Comparison of ENCODE assay signal across 26 cellular contexts in genomic region chr11:111300569-111300968, GRCh38. TPM values are rescaled to one million over a fixed set of nuclear protein-coding genes. Genes with fewer than 3 reads are reported as not detected.
DNase-seq lines count a peak whose midpoint lies in the region; ATAC-seq and TF ChIP-seq lines count a peak whose summit lies in the region.
"Had no signal": no experiment of that assay in that cellular context is flagged by ENCODE, and none has a peak within 500 bp of the region (broad histone marks: within the 10 kb centered on the region; RNA-seq: fewer than 3 reads in every experiment).

No MANE protein-coding gene starts in this region.

- H3K27ac ChIP-seq in sigmoid colon, result peak overlapping the region in 3 of 4 donors; percentile 92 to 96 (median 94)
- H3K27ac ChIP-seq in gastroesophageal sphincter, result peak overlapping the region in 1 of 4 donors; percentile 93

- H3K4me1 ChIP-seq in mucosa of stomach (ENCODE audit: control insufficient read depth, insufficient read depth, low read length), result peaks cover 31% of the 10 kb centered on the region
- H3K4me1 ChIP-seq in sigmoid colon, result peaks cover 0 to 45% (median 29%) of the 10 kb centered on the region in 4 donors
- peaks cover 0 to 58% (median 15%) of the 10 kb centered on the region in 3 donors for H3K4me1 ChIP-seq in gastroesophageal sphincter

- peaks cover under 1% of the 10 kb centered on the region for H3K36me3 Mint-ChIP-seq in IgD-negative memory B cell
- H3K36me3 Mint-ChIP-seq in WTC11, result no peaks in the 10 kb centered on the region
- H3K36me3 Mint-ChIP-seq: activated naive CD4-positive, alpha-beta T cell treated with anti-CD3 and anti-CD28 coated beads, Interleukin-2, amount 10 ng/mL, durations not matched to agents 7 days and 5 days; stimulated activated memory B cell treated with anti-CD40 and anti-IgM and Interleukin-4, amounts not matched to agents 10 μg/mL and 1 μg/mL and 100 μg/mL, for 72 hours had no signal

- H3K27me3 Mint-ChIP-seq in IgD-negative memory B cell (peaks cover 3% of the 10 kb centered on the region), WTC11 (ENCODE audit: low read depth) (peaks cover 26% of the 10 kb centered on the region)

- no peaks in the 10 kb centered on the region for H3K9me3 ChIP-seq in mucosa of stomach (ENCODE audit: control insufficient read depth, low read length)
- H3K9me3 ChIP-seq in sigmoid colon, result no peaks in the 10 kb centered on the region
- no peaks in the 10 kb centered on the region for H3K9me3 ChIP-seq in gastroesophageal sphincter
- H3K9me3 ChIP-seq: testis had no signal

- H3K9ac ChIP-seq in mucosa of stomach (ENCODE audit: low read length), result peak overlapping the region; percentile 87

- H3K4me3 ChIP-seq in mucosa of stomach (ENCODE audit: low read length) (peak overlapping the region; percentile 25), sigmoid colon (no peak overlapping the region), gastroesophageal sphincter (no peak overlapping the region)

- POLR2A ChIA-PET in WTC11 (lab: Charles Lee), result no interaction called here

- TF ChIP-seq EP300 in sigmoid colon (IDR thresholded peaks at IDR 0.05), result no peak
- TF ChIP-seq EP300 in gastroesophageal sphincter (IDR thresholded peaks at IDR 0.05), result no peak

- CTCF ChIA-PET in WTC11 (lab: Charles Lee), result interaction anchor here (1.1 kb wide), 1 partner anchor 123 kb away, joined by 3 read pairs; no protein-coding TSS in a partner anchor

- TF ChIP-seq POLR2A in sigmoid colon (IDR thresholded peaks at IDR 0.05) (no peak), GM18505 (IDR thresholded peaks at IDR 0.05; ENCODE audit: borderline replicate concordance, extremely low read depth, insufficient read depth, insufficient read length) (no peak), gastroesophageal sphincter (IDR thresholded peaks at IDR 0.05) (no peak)

- H3K4me1 Mint-ChIP-seq in IgD-negative memory B cell, result peaks cover 16 to 28% (median 27%) of the 10 kb centered on the region in 3 donors
- peaks cover 44% of the 10 kb centered on the region for H3K4me1 Mint-ChIP-seq in WTC11
- H3K4me1 Mint-ChIP-seq: central memory CD8-positive, alpha-beta T cell had no signal

- ATAC-seq in WTC11 (no peak), GM18505 (IDR thresholded peaks at IDR 0.05; ENCODE audit: unreplicated experiment) (no peak), gastroesophageal sphincter (no peak), left ventricle myocardium superior (no peak)
- ATAC-seq: activated T-cell treated with anti-CD3 and anti-CD28 coated beads, Interleukin-2, amount 50 U/mL, for 4 hours; PC-3 had no signal

- H3K27me3 ChIP-seq in mucosa of stomach (ENCODE audit: control insufficient read depth, insufficient read depth, low read length) (no peaks in the 10 kb centered on the region), sigmoid colon (no peaks in the 10 kb centered on the region), gastroesophageal sphincter (no peaks in the 10 kb centered on the region)
- H3K27me3 ChIP-seq: testis had no signal

- H3K9me3 Mint-ChIP-seq in IgD-negative memory B cell (no peaks in the 10 kb centered on the region), WTC11 (no peaks in the 10 kb centered on the region)
- H3K9me3 Mint-ChIP-seq: activated naive CD4-positive, alpha-beta T cell treated with anti-CD3 and anti-CD28 coated beads, Interleukin-2, amount 10 ng/mL, durations not matched to agents 7 days and 5 days; activated T-cell treated with anti-CD3 and anti-CD28 coated beads, Interleukin-2, amount 50 U/mL, for 4 hours; central memory CD8-positive, alpha-beta T cell; stimulated activated memory B cell treated with anti-CD40 and anti-IgM and Interleukin-4, amounts not matched to agents 10 μg/mL and 1 μg/mL and 100 μg/mL, for 72 hours had no signal

- H3K27ac Mint-ChIP-seq in IgD-negative memory B cell, result peak overlapping the region in 2 of 3 donors; percentile 5 to 21
- H3K27ac Mint-ChIP-seq in WTC11, result no peak overlapping the region
- H3K27ac Mint-ChIP-seq: activated naive CD4-positive, alpha-beta T cell treated with anti-CD3 and anti-CD28 coated beads, Interleukin-2, amount 10 ng/mL, durations not matched to agents 7 days and 5 days had no signal

- H3K4me3 Mint-ChIP-seq in IgD-negative memory B cell, result peak overlapping the region; percentile 11 to 75 (median 62)
- peak overlapping the region; percentile 76 for H3K4me3 Mint-ChIP-seq in WTC11
- H3K4me3 Mint-ChIP-seq: activated naive CD4-positive, alpha-beta T cell treated with anti-CD3 and anti-CD28 coated beads, Interleukin-2, amount 10 ng/mL, durations not matched to agents 7 days and 5 days; activated T-cell treated with anti-CD3 and anti-CD28 coated beads, Interleukin-2, amount 50 U/mL, for 4 hours; central memory CD8-positive, alpha-beta T cell had no signal

- WGBS in sigmoid colon, 2 donors, result 76 to 94% methylated on average over 9 of the region's 9 CpGs
- 90 to 100% methylated on average over 3 to 9 of the region's 9 CpGs for WGBS in gastroesophageal sphincter (ENCODE audit: low coverage in 1 of 2), 2 donors

- no peak for TF ChIP-seq CTCF in WTC11 (IDR thresholded peaks at IDR 0.05)
- no peak for TF ChIP-seq CTCF in sigmoid colon (IDR thresholded peaks at IDR 0.05)
- TF ChIP-seq CTCF in gastroesophageal sphincter (IDR thresholded peaks at IDR 0.05), result no peak

- no peak for DNase-seq in WTC11 (ENCODE audit: low spot score)
- DNase-seq in sigmoid colon, result no peak
- no peak for DNase-seq in left ventricle myocardium superior
- DNase-seq: activated CD4-positive, alpha-beta T cell treated with anti-CD3 and anti-CD28 coated beads for 1 hour; activated CD8-positive, alpha-beta memory T cell treated with anti-CD3 and anti-CD28 coated beads for 24 hours; activated naive CD4-positive, alpha-beta T cell treated with anti-CD3 and anti-CD28 coated beads, Interleukin-2, amount 10 ng/mL, durations not matched to agents 7 days and 5 days; activated T-cell treated with anti-CD3 and anti-CD28 coated beads, Interleukin-2, amount 50 U/mL, for 4 hours; anterior cingulate cortex; erythroblast; foreskin melanocyte; islet precursor cell; NCI-H187 treated with DMSO at 0.1 percent for 48 hours; PC-3; posterior cingulate gyrus; stimulated activated CD4-positive, alpha-beta T cell treated with anti-CD3 and anti-CD28 coated beads, Interleukin-1b, Interleukin-23, amount 100 ng/mL, for 48 hours; testis had no signal

- H3K36me3 ChIP-seq in mucosa of stomach (ENCODE audit: control insufficient read depth, insufficient read depth, low read length) (peaks cover 8% of the 10 kb centered on the region), sigmoid colon (no peaks in the 10 kb centered on the region), gastroesophageal sphincter (no peaks in the 10 kb centered on the region)

- intact Hi-C loops in sigmoid colon (cut with DNase I) (no loop called here), left ventricle myocardium superior (cut with micrococcal nuclease) (no loop called here)

TF ChIP-seq in WTC11, 78 proteins besides CTCF, POLR2A, EP300 and RAD21 (continues in another document):
- TF ChIP-seq MXD4 (CRISPR knock-in tag; IDR thresholded peaks at IDR 0.05; ENCODE audit: borderline replicate concordance) (no peak), OVOL2 (CRISPR knock-in tag; IDR thresholded peaks at IDR 0.05; ENCODE audit: borderline replicate concordance) (no peak), ZNF317 (CRISPR knock-in tag; IDR thresholded peaks at IDR 0.05; ENCODE audit: borderline replicate concordance, low read depth) (no peak), ATF3 (CRISPR knock-in tag; conservative IDR thresholded peaks at IDR 0.05) (no peak), FOXP4 (CRISPR knock-in tag; IDR thresholded peaks at IDR 0.05) (no peak)

RNA-seq across cellular contexts. Expression of gene POU2AF3, which starts 2.2 kb away (rescaled TPM):
- 0.18 TPM for polyA plus RNA-seq in IgD-negative memory B cell
- total RNA-seq in WTC11 (2021), result 2.7 to 3.0 TPM (median 3.0 TPM) in 3 replicates
- total RNA-seq in sigmoid colon, result 1 to 10 TPM in 3 of 4 donors, under 1 TPM in 1; 0.68 to 4.7 (median 3.2) TPM
- polyA plus RNA-seq in sigmoid colon, result 1 to 10 TPM in 2 of 3 donors, under 1 TPM in 1; 0.92 to 5.8 (median 4.8) TPM
- 1 to 10 TPM; 1.5 to 3.8 (median 2.2) TPM for total RNA-seq in gastroesophageal sphincter
- total RNA-seq in left ventricle myocardium superior, result 0.74 TPM
- total RNA-seq: activated T-cell treated with anti-CD3 and anti-CD28 coated beads, Interleukin-2, amount 50 U/mL, for 4 hours; HT1080; lower leg skin; myocyte; PC-3 had no signal

RNA-seq across cellular contexts. Expression of gene POU2AF2, which starts 55.0 kb away (rescaled TPM):
- polyA plus RNA-seq in IgD-negative memory B cell (not detected), sigmoid colon (1 to 10 TPM; 1.5 to 2.5 (median 2.4) TPM)
- total RNA-seq in WTC11 (2021) (not detected in 3 replicates), sigmoid colon (not detected), gastroesophageal sphincter (under 1 TPM in 2 of 4 donors, not detected in 2; 0.59 to 0.81 TPM), left ventricle myocardium superior (not detected)
- total RNA-seq: activated T-cell treated with anti-CD3 and anti-CD28 coated beads, Interleukin-2, amount 50 U/mL, for 4 hours; HT1080; lower leg skin; myocyte; PC-3; skeletal muscle tissue had no signal
